Comparison of ENCODE assay signal across 1 cellular context in the genomic region with DNA sequence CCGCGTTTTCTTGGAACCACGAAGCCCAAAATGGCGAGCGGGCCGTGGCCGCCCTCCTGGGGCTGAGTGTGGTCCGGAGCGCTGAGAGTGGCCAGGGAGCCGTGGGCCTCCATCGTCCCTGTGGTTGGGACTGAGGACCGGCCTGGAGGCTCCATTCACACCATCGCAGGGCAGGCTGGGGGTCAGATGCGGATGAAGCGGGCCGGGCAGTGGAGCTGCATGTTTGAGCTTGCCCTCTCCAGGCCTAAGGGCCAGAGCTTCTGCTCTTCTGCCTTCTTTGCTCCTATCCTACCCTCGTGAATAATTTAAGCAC.
TF ChIP-seq lines count a peak whose summit lies in the region.

No MANE protein-coding gene starts in this region.

TF ChIP-seq in IMR-90, 13 proteins besides CTCF, POLR2A, EP300 and RAD21:
- TF ChIP-seq NFE2L2 (IDR thresholded peaks at IDR 0.05; ENCODE audit: low read depth, low read length) (no peak), BHLHE40 (IDR thresholded peaks at IDR 0.05; ENCODE audit: low read depth, low read length) (no peak), MAFK (IDR thresholded peaks at IDR 0.05; ENCODE audit: low read depth, low read length) (no peak), RFX5 (IDR thresholded peaks at IDR 0.05; ENCODE audit: low read depth, low read length) (no peak), FOS (IDR thresholded peaks at IDR 0.05; ENCODE audit: low read depth, low read length) (no peak), CEBPB (IDR thresholded peaks at IDR 0.05; ENCODE audit: low read depth, low read length) (no peak), CHD1 (IDR thresholded peaks at IDR 0.05; ENCODE audit: low read depth, low read length) (no peak), MAZ (IDR thresholded peaks at IDR 0.05; ENCODE audit: borderline replicate concordance, low read depth, low read length) (no peak), MXI1 (IDR thresholded peaks at IDR 0.05; ENCODE audit: borderline replicate concordance, low read depth, low read length) (no peak), RCOR1 (IDR thresholded peaks at IDR 0.05; ENCODE audit: insufficient replicate concordance, low read length) (no peak), SMC3 (IDR thresholded peaks at IDR 0.05; ENCODE audit: low read depth, low read length) (no peak)
- TF ChIP-seq, protein P1, sequence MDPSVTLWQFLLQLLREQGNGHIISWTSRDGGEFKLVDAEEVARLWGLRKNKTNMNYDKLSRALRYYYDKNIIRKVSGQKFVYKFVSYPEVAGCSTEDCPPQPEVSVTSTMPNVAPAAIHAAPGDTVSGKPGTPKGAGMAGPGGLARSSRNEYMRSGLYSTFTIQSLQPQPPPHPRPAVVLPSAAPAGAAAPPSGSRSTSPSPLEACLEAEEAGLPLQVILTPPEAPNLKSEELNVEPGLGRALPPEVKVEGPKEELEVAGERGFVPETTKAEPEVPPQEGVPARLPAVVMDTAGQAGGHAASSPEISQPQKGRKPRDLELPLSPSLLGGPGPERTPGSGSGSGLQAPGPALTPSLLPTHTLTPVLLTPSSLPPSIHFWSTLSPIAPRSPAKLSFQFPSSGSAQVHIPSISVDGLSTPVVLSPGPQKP (IDR thresholded peaks at IDR 0.05; ENCODE audit: borderline replicate concordance, low read depth, low read length), result no peak
- TF ChIP-seq, protein P2, sequence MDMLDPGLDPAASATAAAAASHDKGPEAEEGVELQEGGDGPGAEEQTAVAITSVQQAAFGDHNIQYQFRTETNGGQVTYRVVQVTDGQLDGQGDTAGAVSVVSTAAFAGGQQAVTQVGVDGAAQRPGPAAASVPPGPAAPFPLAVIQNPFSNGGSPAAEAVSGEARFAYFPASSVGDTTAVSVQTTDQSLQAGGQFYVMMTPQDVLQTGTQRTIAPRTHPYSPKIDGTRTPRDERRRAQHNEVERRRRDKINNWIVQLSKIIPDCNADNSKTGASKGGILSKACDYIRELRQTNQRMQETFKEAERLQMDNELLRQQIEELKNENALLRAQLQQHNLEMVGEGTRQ (IDR thresholded peaks at IDR 0.05; ENCODE audit: low read depth, low read length), result no peak
